Comparison of ENCODE assay signal across 10 cellular contexts in genomic region chr19:7871280-7871529, GRCh38. TPM values are rescaled to one million over a fixed set of nuclear protein-coding genes. Genes with fewer than 3 reads are reported as not detected.
DNase-seq lines count a peak whose midpoint lies in the region; TF ChIP-seq lines count a peak whose summit lies in the region.
"Had no signal": no experiment of that assay in that cellular context is flagged by ENCODE, and none has a peak within 500 bp of the region (broad histone marks: within the 10 kb centered on the region; RNA-seq: fewer than 3 reads in every experiment).

No MANE protein-coding gene starts in this region.

- H3K4me3 Mint-ChIP-seq in activated naive CD4-positive, alpha-beta T cell treated with anti-CD3 and anti-CD28 coated beads, Interleukin-2, amount 50 U/mL, for 24 hours: peak overlapping the region; percentile 74
- peak overlapping the region; percentile 60 for H3K4me3 Mint-ChIP-seq in T-helper 2 cell treated with Interferon-gamma antibody and Interleukin-4, amounts not matched to agents 5 μg/mL and 100 μg/mL, for 36 hours
- H3K4me3 Mint-ChIP-seq in CD14-positive monocyte: peak overlapping the region in 1 of 2 donors; percentile 88

- WGBS in suprapubic skin: 26% methylated on average over 5 of the region's 5 CpGs

- H3K4me1 ChIP-seq in left ventricle myocardium inferior (peaks cover 50% of the 10 kb centered on the region), suprapubic skin (peaks cover 66% of the 10 kb centered on the region)

- intact Hi-C loops in left ventricle myocardium inferior (cut with micrococcal nuclease): no loop called here
- intact Hi-C loops in CD14-positive monocyte (cut with micrococcal nuclease): loop anchor here in 1 of 2 donors (5.0 kb wide), 1 partner anchor 51 kb away; the partner anchor contains the start of gene SNAPC2

- TF ChIP-seq CTCF in left ventricle myocardium inferior (IDR thresholded peaks at IDR 0.05; ENCODE audit: borderline replicate concordance): no peak
- no peak for TF ChIP-seq CTCF in suprapubic skin (IDR thresholded peaks at IDR 0.05)
- no peak for TF ChIP-seq CTCF in CD14-positive monocyte (IDR thresholded peaks at IDR 0.05)

- H3K4me3 ChIP-seq in left ventricle myocardium inferior (peak overlapping the region; percentile 49), suprapubic skin (peak overlapping the region; percentile 28)

- H3K4me1 Mint-ChIP-seq in activated naive CD4-positive, alpha-beta T cell treated with anti-CD3 and anti-CD28 coated beads, Interleukin-2, amount 50 U/mL, for 24 hours: peaks cover 23% of the 10 kb centered on the region
- peaks cover 15% of the 10 kb centered on the region for H3K4me1 Mint-ChIP-seq in T-helper 2 cell treated with Interferon-gamma antibody and Interleukin-4, amounts not matched to agents 5 μg/mL and 100 μg/mL, for 36 hours (ENCODE audit: low read depth)
- peaks cover 28% of the 10 kb centered on the region for H3K4me1 Mint-ChIP-seq in CD14-positive monocyte

- TF ChIP-seq POLR2A in suprapubic skin (IDR thresholded peaks at IDR 0.05): no peak

- H3K36me3 ChIP-seq in left ventricle myocardium inferior (no peaks in the 10 kb centered on the region), suprapubic skin (no peaks in the 10 kb centered on the region)
- H3K36me3 ChIP-seq: tibial artery had no signal

- H3K27ac ChIP-seq in left ventricle myocardium inferior (replicated peaks) (peak overlapping the region; percentile 40), suprapubic skin (peak overlapping the region; percentile 59)
- H3K27ac ChIP-seq: tibial artery had no signal

- H3K9me3 ChIP-seq in left ventricle myocardium inferior (replicated peaks) (no peaks in the 10 kb centered on the region), suprapubic skin (no peaks in the 10 kb centered on the region)
- H3K9me3 ChIP-seq: tibial artery had no signal

- TF ChIP-seq EP300 in suprapubic skin (IDR thresholded peaks at IDR 0.05): no peak

- H3K27ac Mint-ChIP-seq in activated naive CD4-positive, alpha-beta T cell treated with anti-CD3 and anti-CD28 coated beads, Interleukin-2, amount 50 U/mL, for 24 hours: no peak overlapping the region
- H3K27ac Mint-ChIP-seq in T-helper 2 cell treated with Interferon-gamma antibody and Interleukin-4, amounts not matched to agents 5 μg/mL and 100 μg/mL, for 36 hours: peak overlapping the region; percentile 62
- peak overlapping the region in 3 of 7 donors; percentile 5 to 53 (median 26) for H3K27ac Mint-ChIP-seq in CD14-positive monocyte

- H3K27me3 ChIP-seq in left ventricle myocardium inferior (ENCODE audit: low read depth): peaks cover 73% of the 10 kb centered on the region
- peaks cover 40% of the 10 kb centered on the region for H3K27me3 ChIP-seq in suprapubic skin

- DNase-seq in activated naive CD4-positive, alpha-beta T cell treated with Interleukin-2 at 50 U/mL for 16 hours: no peak
- DNase-seq in T-helper 2 cell treated with Interferon-gamma antibody and Interleukin-4, amounts not matched to agents 5 μg/mL and 100 μg/mL, for 36 hours (ENCODE audit: low spot score): no peak
- DNase-seq in left ventricle myocardium inferior (no peak), suprapubic skin (ENCODE audit: low spot score in 2 of 2) (no peak), COR-L47 (lab: John Stamatoyannopoulos, UW) (no peak), CD14-positive monocyte (ENCODE audit: low spot score) (no peak), GM19238 (ENCODE audit: insufficient read length, low spot score) (no peak)

- H3K36me3 Mint-ChIP-seq in activated naive CD4-positive, alpha-beta T cell treated with anti-CD3 and anti-CD28 coated beads, Interleukin-2, amount 50 U/mL, for 24 hours: no peaks in the 10 kb centered on the region
- H3K36me3 Mint-ChIP-seq in T-helper 2 cell treated with Interferon-gamma antibody and Interleukin-4, amounts not matched to agents 5 μg/mL and 100 μg/mL, for 36 hours (ENCODE audit: low read depth): no peaks in the 10 kb centered on the region
- H3K36me3 Mint-ChIP-seq in CD14-positive monocyte: peaks cover 0 to 8% of the 10 kb centered on the region in 2 donors
- H3K36me3 Mint-ChIP-seq: CD8-positive, alpha-beta T cell had no signal

- H3K27me3 Mint-ChIP-seq in activated naive CD4-positive, alpha-beta T cell treated with anti-CD3 and anti-CD28 coated beads, Interleukin-2, amount 50 U/mL, for 24 hours: peaks cover 12% of the 10 kb centered on the region
- H3K27me3 Mint-ChIP-seq in T-helper 2 cell treated with Interferon-gamma antibody and Interleukin-4, amounts not matched to agents 5 μg/mL and 100 μg/mL, for 36 hours (ENCODE audit: low read depth): peaks cover 60% of the 10 kb centered on the region
- H3K27me3 Mint-ChIP-seq in CD14-positive monocyte (ENCODE audit: low read depth in 3 of 3): peaks cover 66 to 81% (median 73%) of the 10 kb centered on the region in 3 donors

- H3K9me3 Mint-ChIP-seq in activated naive CD4-positive, alpha-beta T cell treated with anti-CD3 and anti-CD28 coated beads, Interleukin-2, amount 50 U/mL, for 24 hours: no peaks in the 10 kb centered on the region
- H3K9me3 Mint-ChIP-seq in T-helper 2 cell treated with Interferon-gamma antibody and Interleukin-4, amounts not matched to agents 5 μg/mL and 100 μg/mL, for 36 hours: no peaks in the 10 kb centered on the region
- H3K9me3 Mint-ChIP-seq in CD14-positive monocyte: peaks cover 3 to 43% (median 11%) of the 10 kb centered on the region in 7 donors
- H3K9me3 Mint-ChIP-seq: CD8-positive, alpha-beta T cell had no signal

RNA-seq across cellular contexts. Expression of gene PRR36, which starts 3.0 kb away (rescaled TPM):
- not detected for total RNA-seq in left ventricle myocardium inferior
- 1 to 10 TPM in 1 of 4 donors, under 1 TPM in 3; 0.26 to 1.1 (median 0.74) TPM for total RNA-seq in suprapubic skin
- not detected for polyA plus RNA-seq in CD14-positive monocyte

RNA-seq across cellular contexts. Expression of gene LRRC8E, which starts 17.1 kb away (rescaled TPM):
- total RNA-seq in left ventricle myocardium inferior: 0.44 TPM
- 10 to 100 TPM; 15.2 to 41.6 (median 30.9) TPM for total RNA-seq in suprapubic skin
- not detected for polyA plus RNA-seq in CD14-positive monocyte
- total RNA-seq: CD8-positive, alpha-beta T cell had no signal

RNA-seq across cellular contexts. Expression of gene MAP2K7, which starts 32.5 kb away (rescaled TPM):
- 24.2 TPM for total RNA-seq in left ventricle myocardium inferior
- 10 to 100 TPM; 25.1 to 52.4 (median 29.3) TPM for total RNA-seq in suprapubic skin
- polyA plus RNA-seq in CD14-positive monocyte: 1 to 10 TPM in 1 of 2 donors, under 1 TPM in 1; 0.92 to 1.5 TPM

RNA-seq across cellular contexts. Expression of gene EVI5L, which starts 41.2 kb away (rescaled TPM):
- total RNA-seq in left ventricle myocardium inferior (22.9 TPM), suprapubic skin (10 to 100 TPM; 17.2 to 29.4 (median 25.6) TPM)
- 1 to 10 TPM in 1 of 2 donors, under 1 TPM in 1; 0.76 to 1.3 TPM for polyA plus RNA-seq in CD14-positive monocyte

RNA-seq across cellular contexts. Expression of gene TGFBR3L, which starts 43.4 kb away (rescaled TPM):
- 8.2 TPM for total RNA-seq in left ventricle myocardium inferior
- total RNA-seq in suprapubic skin: not detected
- polyA plus RNA-seq in CD14-positive monocyte: not detected

Comparison
In these comparisons a context has a peak if more than half of its experiments do, and no peak if none do; other contexts are left out.
1. RNA of gene LRRC8E, which starts 17.1 kb away (total RNA-seq): 15.2 to 41.6 TPM in suprapubic skin; 0.44 TPM in left ventricle myocardium inferior (single experiment); every median in the first group is over 10 times any median in the second.